In genomic region chr1:181152892-181153633, GRCh38 we compare ENCODE assay signal across 9 cellular contexts.
DNase-seq lines count a peak whose midpoint lies in the region; ATAC-seq and TF ChIP-seq lines count a peak whose summit lies in the region.
"Had no signal": no experiment of that assay in that cellular context is flagged by ENCODE, and none has a peak within 500 bp of the region (broad histone marks: within the 10 kb centered on the region; RNA-seq: fewer than 3 reads in every experiment).

No MANE protein-coding gene starts in this region.

- peak; percentile 93 for TF ChIP-seq EP300 in transverse colon (IDR thresholded peaks at IDR 0.05; ENCODE audit: low read depth)

- POLR2A ChIA-PET in GM10248 (lab: Yijun Ruan, JAX), result interaction anchor here (0.9 to 1.6 kb wide), 5 partner anchors 18 to 91 kb away, joined by 3 to 7 read pairs (median 3); partner anchors contain the start of gene IER5

- in situ Hi-C loops in transverse colon (cut with MboI; ENCODE audit: low pct_ligation_motif_present in 1 of 4, low pct_unique_long_range_greater_than_20kb in 1 of 4, low sequenced_read_pairs in 3 of 4), result loop anchor here in 3 of 4 donors (25.0 kb wide), 2 partner anchors 266 to 641 kb away; partner anchors contain the start of gene ACBD6 (in 3 of the 3)

- H3K4me2 ChIP-seq in Loucy (ENCODE audit: low read depth, low read length, poor library complexity, severe bottlenecking), result peak overlapping the region; percentile 77

- H3K9me3 ChIP-seq in Loucy (ENCODE audit: insufficient read depth, low read depth, low read length) (no peaks in the 10 kb centered on the region), liver (ENCODE audit: control insufficient read depth in 4 of 4, low read length in 3 of 4) (no peaks in the 10 kb centered on the region), transverse colon (no peaks in the 10 kb centered on the region)

- WGBS in liver, result 56% methylated on average over 16 of the region's 16 CpGs
- 39 to 57% methylated on average over 3 to 16 of the region's 16 CpGs for WGBS in transverse colon (ENCODE audit: low coverage in 1 of 2), 2 donors

- TF ChIP-seq RAD21 in liver (IDR thresholded peaks at IDR 0.05), result peak; percentile 48 to 66

- no peaks in the 10 kb centered on the region for H3K9me2 ChIP-seq in Loucy (replicated peaks; ENCODE audit: low read depth, low read length)

- DNase-seq in GM10248 (ENCODE audit: extremely low spot score), result peak; percentile 70
- DNase-seq in cardiac fibroblast (ENCODE audit: low read depth in 2 of 2), result peak; percentile 73 to 97
- DNase-seq in transverse colon, result peak; percentile 74
- no peak for DNase-seq in NCI-H1048 (lab: John Stamatoyannopoulos, UW)
- no peak for DNase-seq in NCI-H1092 (lab: John Stamatoyannopoulos, UW)

- H2AFZ ChIP-seq in Loucy (ENCODE audit: low read length), result peak overlapping the region; percentile 44

- peak; percentile 47 for TF ChIP-seq POLR2A in transverse colon (IDR thresholded peaks at IDR 0.05)

- H3K4me1 ChIP-seq in Loucy (ENCODE audit: insufficient read depth, low read length, poor library complexity, severe bottlenecking) (peaks cover 53% of the 10 kb centered on the region), liver (ENCODE audit: control insufficient read depth in 4 of 4, insufficient read depth in 4 of 4, low read length in 3 of 4) (peaks cover 0 to 2% (median 1%) of the 10 kb centered on the region in 4 donors), transverse colon (peaks cover 9 to 26% (median 15%) of the 10 kb centered on the region in 4 donors)

- H3K27me3 ChIP-seq in Loucy (ENCODE audit: insufficient read depth, low read length, poor library complexity, severe bottlenecking), result no peaks in the 10 kb centered on the region
- H3K27me3 ChIP-seq in liver (ENCODE audit: control insufficient read depth in 4 of 4, insufficient read depth in 4 of 4, low read length in 3 of 4), result no peaks in the 10 kb centered on the region
- H3K27me3 ChIP-seq in transverse colon, result no peaks in the 10 kb centered on the region

- H3K27ac ChIP-seq in liver (ENCODE audit: low read depth in 1 of 2, low read length in 2 of 2) (peak overlapping the region in 1 of 2 donors; percentile 23), transverse colon (peak overlapping the region; percentile 76 to 83 (median 80))
- H3K27ac ChIP-seq: SK-N-MC had no signal

- intact Hi-C loops in transverse colon (cut with DNase I; ENCODE audit: low total_unique reads), result no loop called here

- H3K36me3 ChIP-seq in Loucy (ENCODE audit: insufficient read depth, low read length) (no peaks in the 10 kb centered on the region), liver (ENCODE audit: control insufficient read depth in 4 of 4, insufficient read depth in 3 of 4, low read depth in 1 of 4, low read length in 3 of 4) (no peaks in the 10 kb centered on the region), transverse colon (no peaks in the 10 kb centered on the region)

- H4K20me1 ChIP-seq in Loucy (ENCODE audit: insufficient read depth, low read length, poor library complexity, severe bottlenecking), result no peaks in the 10 kb centered on the region

- CTCF ChIA-PET in GM10248 (lab: Yijun Ruan, JAX), result interaction anchor here (0.7 to 6.8 kb wide), 26 partner anchors 10 to 291 kb away, joined by 3 to 90 read pairs (median 4); partner anchors contain the start of gene STX6

- H3K9ac ChIP-seq in Loucy (ENCODE audit: low read depth, low read length, poor library complexity, severe bottlenecking), result peak overlapping the region; percentile 76
- no peak overlapping the region for H3K9ac ChIP-seq in liver (ENCODE audit: low read depth in 1 of 2, low read length in 2 of 2)

- peak overlapping the region; percentile 55 for H3K4me3 ChIP-seq in Loucy (ENCODE audit: low read length, poor library complexity, severe bottlenecking)
- no peak overlapping the region for H3K4me3 ChIP-seq in cardiac fibroblast (replicated peaks in 1 of 2; ENCODE audit: low read depth in 2 of 2, low read length in 2 of 2)
- H3K4me3 ChIP-seq in liver (ENCODE audit: low read depth in 1 of 3, low read length in 3 of 3), result no peak overlapping the region
- no peak overlapping the region for H3K4me3 ChIP-seq in transverse colon
- H3K4me3 ChIP-seq: SK-N-MC had no signal

- TF ChIP-seq CTCF in GM10248 (IDR thresholded peaks at IDR 0.05; ENCODE audit: control extremely low read depth, extremely low read depth, low read depth, missing control alignments) (peak; percentile 28), Loucy (conservative IDR thresholded peaks at IDR 0.05; ENCODE audit: low read length) (peak; percentile 61), cardiac fibroblast (IDR thresholded peaks at IDR 0.05; ENCODE audit: low read depth, low read length) (peak; percentile 42), liver (IDR thresholded peaks at IDR 0.05; ENCODE audit: low read depth, low read length, missing input control) (peak; percentile 25), transverse colon (IDR thresholded peaks at IDR 0.05) (peak in 1 of 5 experiments; percentile 37)

- no peaks in the 10 kb centered on the region for H3K79me2 ChIP-seq in Loucy (ENCODE audit: insufficient read depth, low read length)

- peak; percentile 69 for ATAC-seq in GM21786 (IDR thresholded peaks at IDR 0.05; ENCODE audit: unreplicated experiment)

- peaks cover 18% of the 10 kb centered on the region for H3F3A ChIP-seq in Loucy (ENCODE audit: low read depth)

TF ChIP-seq in liver, 16 proteins besides CTCF, POLR2A, EP300 and RAD21:
- TF ChIP-seq HNF4G (IDR thresholded peaks at IDR 0.05), result no peak
- no peak for TF ChIP-seq ATF3 (IDR thresholded peaks at IDR 0.05)
- TF ChIP-seq SP1 (IDR thresholded peaks at IDR 0.05), result peak; percentile 54
- TF ChIP-seq FOXA1 (IDR thresholded peaks at IDR 0.05), result no peak
- TF ChIP-seq YY1 (IDR thresholded peaks at IDR 0.05), result no peak
- TF ChIP-seq FOXA2 (IDR thresholded peaks at IDR 0.05), result no peak
- TF ChIP-seq RXRA (IDR thresholded peaks at IDR 0.05), result peak; percentile 30 to 35
- TF ChIP-seq ZBTB33 (IDR thresholded peaks at IDR 0.05), result no peak
- TF ChIP-seq NR2F2 (IDR thresholded peaks at IDR 0.05), result peak; percentile 82
- no peak for TF ChIP-seq HNF4A (conservative IDR thresholded peaks at IDR 0.05)
- no peak for TF ChIP-seq EGR1 (IDR thresholded peaks at IDR 0.05; ENCODE audit: low read depth in 2 of 2)
- no peak for TF ChIP-seq JUND (IDR thresholded peaks at IDR 0.05)
- TF ChIP-seq MAX (IDR thresholded peaks at IDR 0.05), result no peak

Comparison
In these comparisons a context has a peak if more than half of its experiments do, and no peak if none do; other contexts are left out.
1. DNase-seq: peak in GM10248 (single experiment), cardiac fibroblast (2 of 2) and transverse colon (single experiment); none in NCI-H1048 (single experiment) and NCI-H1092 (single experiment).